In genomic region chrX:133412665-133413064, GRCh38 we compare ENCODE assay signal across 20 cellular contexts. TPM values are rescaled to one million over a fixed set of nuclear protein-coding genes. Genes with fewer than 3 reads are reported as not detected.
DNase-seq lines count a peak whose midpoint lies in the region; ATAC-seq and TF ChIP-seq lines count a peak whose summit lies in the region.
"Had no signal": no experiment of that assay in that cellular context is flagged by ENCODE, and none has a peak within 500 bp of the region (broad histone marks: within the 10 kb centered on the region; RNA-seq: fewer than 3 reads in every experiment).

No MANE protein-coding gene starts in this region.

- H3K4me1 Mint-ChIP-seq in neural progenitor cell (peaks cover 54% of the 10 kb centered on the region), type B pancreatic cell (ENCODE audit: unreplicated experiment) (peaks cover 35% of the 10 kb centered on the region)
- peaks cover 0 to 14% (median 9%) of the 10 kb centered on the region in 4 donors for H3K4me1 Mint-ChIP-seq in naive thymus-derived CD8-positive, alpha-beta T cell
- H3K4me1 Mint-ChIP-seq: central memory CD8-positive, alpha-beta T cell had no signal

- peak overlapping the region; percentile 88 for H3K27ac Mint-ChIP-seq in neural progenitor cell
- H3K27ac Mint-ChIP-seq in type B pancreatic cell: peak overlapping the region; percentile 22
- no peak overlapping the region for H3K27ac Mint-ChIP-seq in naive thymus-derived CD8-positive, alpha-beta T cell
- H3K27ac Mint-ChIP-seq: activated naive CD4-positive, alpha-beta T cell treated with anti-CD3 and anti-CD28 coated beads, Interleukin-2, amount 50 U/mL, for 72 hours; CD14-positive monocyte; naive thymus-derived CD4-positive, alpha-beta T cell had no signal

- intact Hi-C loops in Right ventricle myocardium inferior (cut with DNase I): no loop called here

- H3K36me3 ChIP-seq in cardiac muscle cell (no peaks in the 10 kb centered on the region), neural progenitor cell (no peaks in the 10 kb centered on the region)
- H3K36me3 ChIP-seq: tibial nerve had no signal

- no peak overlapping the region for H3K9ac ChIP-seq in neural progenitor cell

- H3K27me3 ChIP-seq in cardiac muscle cell: peaks cover 7% of the 10 kb centered on the region
- H3K27me3 ChIP-seq in neural progenitor cell: no peaks in the 10 kb centered on the region

- no peak for DNase-seq in cardiac muscle cell (ENCODE audit: low read depth in 1 of 2, low spot score in 1 of 2)
- no peak for DNase-seq in Right ventricle myocardium inferior (ENCODE audit: missing footprints)
- no peak for DNase-seq in neural progenitor cell (ENCODE audit: low spot score)
- no peak for DNase-seq in type B pancreatic cell (ENCODE audit: extremely low spot score, unreplicated experiment)
- DNase-seq in NCI-H2081 treated with DMSO at 0.1 percent for 48 hours (lab: John Stamatoyannopoulos, UW): no peak
- DNase-seq in NCI-H2171 treated with DMSO at 0.1 percent for 48 hours (lab: John Stamatoyannopoulos, UW): no peak
- no peak for DNase-seq in naive thymus-derived CD8-positive, alpha-beta T cell
- DNase-seq: activated CD4-positive, alpha-beta T cell treated with anti-CD3 and anti-CD28 coated beads, Interleukin-2, amount 50 U/mL, for 1 hour; DMS79; naive thymus-derived CD4-positive, alpha-beta T cell; NCI-H1694; NCI-H446; stimulated activated CD4-positive, alpha-beta T cell treated with anti-CD3 and anti-CD28 coated beads, Interleukin-2, amount 100 ng/mL, for 48 hours had no signal

- H2AFZ ChIP-seq in neural progenitor cell (replicated peaks): no peak overlapping the region

- H3K79me2 ChIP-seq in neural progenitor cell (ENCODE audit: low read depth): peaks cover 74% of the 10 kb centered on the region

- H3K27ac ChIP-seq in cardiac muscle cell (peak overlapping the region; percentile 19), neural progenitor cell (no peak overlapping the region)

- no peak for TF ChIP-seq CTCF in cardiac muscle cell (IDR thresholded peaks at IDR 0.05; ENCODE audit: low read depth, low read length)
- TF ChIP-seq CTCF in neural progenitor cell (IDR thresholded peaks at IDR 0.05): no peak
- TF ChIP-seq CTCF in type B pancreatic cell (conservative IDR thresholded peaks at IDR 0.05): no peak

- peaks cover 33% of the 10 kb centered on the region for H4K20me1 ChIP-seq in neural progenitor cell (ENCODE audit: low read depth)

- H3K4me3 Mint-ChIP-seq in neural progenitor cell (peak overlapping the region; percentile 94), type B pancreatic cell (peak overlapping the region; percentile 99)
- no peak overlapping the region for H3K4me3 Mint-ChIP-seq in naive thymus-derived CD8-positive, alpha-beta T cell
- H3K4me3 Mint-ChIP-seq: central memory CD8-positive, alpha-beta T cell had no signal

- H3K4me3 ChIP-seq in cardiac muscle cell: peak overlapping the region; percentile 78
- H3K4me3 ChIP-seq in iPS-11a (ENCODE audit: low read depth, low read length): peak overlapping the region; percentile 72
- H3K4me3 ChIP-seq in neural progenitor cell: peak overlapping the region; percentile 74

- H3K9me3 ChIP-seq in cardiac muscle cell (ENCODE audit: low read depth) (no peaks in the 10 kb centered on the region), neural progenitor cell (ENCODE audit: low read depth) (no peaks in the 10 kb centered on the region)
- H3K9me3 ChIP-seq: tibial nerve had no signal

- H3K9me3 Mint-ChIP-seq in neural progenitor cell: no peaks in the 10 kb centered on the region
- no peaks in the 10 kb centered on the region for H3K9me3 Mint-ChIP-seq in type B pancreatic cell
- H3K9me3 Mint-ChIP-seq in naive thymus-derived CD8-positive, alpha-beta T cell: no peaks in the 10 kb centered on the region
- H3K9me3 Mint-ChIP-seq: activated naive CD4-positive, alpha-beta T cell treated with anti-CD3 and anti-CD28 coated beads, Interleukin-2, amount 50 U/mL, for 72 hours; central memory CD8-positive, alpha-beta T cell; naive thymus-derived CD4-positive, alpha-beta T cell had no signal

- peaks cover 13% of the 10 kb centered on the region for H3K36me3 Mint-ChIP-seq in neural progenitor cell
- H3K36me3 Mint-ChIP-seq in type B pancreatic cell: peaks cover 11% of the 10 kb centered on the region
- peaks cover 0 to 4% (median 0%) of the 10 kb centered on the region in 3 donors for H3K36me3 Mint-ChIP-seq in naive thymus-derived CD8-positive, alpha-beta T cell
- H3K36me3 Mint-ChIP-seq: activated naive CD4-positive, alpha-beta T cell treated with anti-CD3 and anti-CD28 coated beads, Interleukin-2, amount 50 U/mL, for 72 hours; CD14-positive monocyte had no signal

- H3K27me3 Mint-ChIP-seq in neural progenitor cell (ENCODE audit: insufficient read depth, low read depth) (peaks cover 14% of the 10 kb centered on the region), type B pancreatic cell (peaks cover 58% of the 10 kb centered on the region)
- peaks cover 7 to 39% (median 30%) of the 10 kb centered on the region in 5 donors for H3K27me3 Mint-ChIP-seq in naive thymus-derived CD8-positive, alpha-beta T cell

- H3K4me2 ChIP-seq in neural progenitor cell: peak overlapping the region; percentile 87

- no peak for ATAC-seq in Right ventricle myocardium inferior
- ATAC-seq in naive thymus-derived CD8-positive, alpha-beta T cell: no peak
- ATAC-seq: activated naive CD4-positive, alpha-beta T cell treated with anti-CD3 and anti-CD28 coated beads, Interleukin-2, amount 50 U/mL, for 72 hours; left cardiac atrium; naive thymus-derived CD4-positive, alpha-beta T cell had no signal

- H3K4me1 ChIP-seq in cardiac muscle cell (ENCODE audit: low read depth) (peaks cover 18% of the 10 kb centered on the region), neural progenitor cell (peaks cover 24% of the 10 kb centered on the region)

- POLR2A ChIA-PET in naive thymus-derived CD8-positive, alpha-beta T cell (lab: Charles Lee): no interaction called here

- peaks cover 18% of the 10 kb centered on the region for H3F3A ChIP-seq in neural progenitor cell (ENCODE audit: low read depth)

RNA-seq across cellular contexts. Expression of gene GPC4, which starts 2.6 kb away (rescaled TPM):
- total RNA-seq in cardiac muscle cell (8.5 and 17.3 TPM in 2 replicates), Right ventricle myocardium inferior (9.9 TPM), neural progenitor cell (ENCODE audit: low replicate concordance) (17.7 and 23.6 TPM in 2 replicates), type B pancreatic cell (ENCODE audit: low replicate concordance) (20.9 and 69.0 TPM in 2 replicates)
- polyA plus RNA-seq in cardiac muscle cell: 13.1 and 24.8 TPM in 2 replicates
- not detected for total RNA-seq in naive thymus-derived CD8-positive, alpha-beta T cell
- not detected for polyA plus RNA-seq in naive thymus-derived CD8-positive, alpha-beta T cell
- polyA plus RNA-seq: endothelial cell of umbilical vein; naive thymus-derived CD4-positive, alpha-beta T cell had no signal

Comparison
In these comparisons a context has a peak if more than half of its experiments do, and no peak if none do; other contexts are left out.
1. H3K27ac Mint-ChIP-seq: peak in neural progenitor cell (single experiment) and type B pancreatic cell (single experiment); none in naive thymus-derived CD8-positive, alpha-beta T cell (0 of 10).
2. H3K4me3 Mint-ChIP-seq: peak in neural progenitor cell (single experiment) and type B pancreatic cell (single experiment); none in naive thymus-derived CD8-positive, alpha-beta T cell (0 of 10).
3. Peak in every context shown above with its lines, with median percentiles within 50 percentile points of each other: H3K4me3 ChIP-seq.